1 cellular context compared by ENCODE assay signal in genomic region chr16:24685539-24686432, GRCh38.
TF ChIP-seq lines count a peak whose summit lies in the region.

No MANE protein-coding gene starts in this region.

TF ChIP-seq in HepG2, 621 proteins besides CTCF, POLR2A, EP300 and RAD21 (continued from another document):
- TF ChIP-seq ZNF691 (CRISPR knock-in tag; IDR thresholded peaks at IDR 0.05; ENCODE audit: borderline replicate concordance, low read depth) (no peak; the same call in 1 of the 2 replicates), NR2C2 (CRISPR knock-in tag; IDR thresholded peaks at IDR 0.05; ENCODE audit: borderline replicate concordance) (no peak), ZNF557 (CRISPR knock-in tag; IDR thresholded peaks at IDR 0.05) (0 out of 2 replicates have a peak, but pooled peaks have one; percentile 26), ZNF615 (CRISPR knock-in tag; IDR thresholded peaks at IDR 0.05; ENCODE audit: borderline replicate concordance) (no peak), ZNF773 (CRISPR knock-in tag; IDR thresholded peaks at IDR 0.05; ENCODE audit: borderline replicate concordance) (no peak), ZNF451 (CRISPR knock-in tag; IDR thresholded peaks at IDR 0.05) (no peak), ARID5B (CRISPR knock-in tag; IDR thresholded peaks at IDR 0.05) (0 out of 2 replicates have a peak, but pooled peaks have one; percentile 42), ZNF276 (CRISPR knock-in tag; IDR thresholded peaks at IDR 0.05; ENCODE audit: low read depth) (no peak), NFATC3 (CRISPR knock-in tag; IDR thresholded peaks at IDR 0.05) (no peak), SRF (IDR thresholded peaks at IDR 0.05; ENCODE audit: low read depth, low read length) (no peak), ZNF839 (CRISPR knock-in tag; IDR thresholded peaks at IDR 0.05; ENCODE audit: borderline replicate concordance) (no peak), ZNF737 (CRISPR knock-in tag; IDR thresholded peaks at IDR 0.05; ENCODE audit: borderline replicate concordance) (no peak), ZNF274 (CRISPR knock-in tag; IDR thresholded peaks at IDR 0.05) (no peak), SMAD3 (CRISPR knock-in tag; IDR thresholded peaks at IDR 0.05) (no peak), AHDC1 (CRISPR knock-in tag; IDR thresholded peaks at IDR 0.05; ENCODE audit: borderline replicate concordance) (peak; percentile 45; the same call in 1 of the 2 replicates), ZNF570 (CRISPR knock-in tag; IDR thresholded peaks at IDR 0.05; ENCODE audit: borderline replicate concordance) (no peak), ZNF101 (CRISPR knock-in tag; IDR thresholded peaks at IDR 0.05; ENCODE audit: borderline replicate concordance, low read depth) (no peak), XBP1 (CRISPR knock-in tag; IDR thresholded peaks at IDR 0.05) (no peak), SRSF9 (IDR thresholded peaks at IDR 0.05; ENCODE audit: borderline replicate concordance, insufficient read depth, low read depth, low read length, poor library complexity, severe bottlenecking) (no peak), ZNF24 (IDR thresholded peaks at IDR 0.05) (no peak), SNAI1 (CRISPR knock-in tag; IDR thresholded peaks at IDR 0.05; ENCODE audit: borderline replicate concordance) (no peak)
- TF ChIP-seq, protein P1, sequence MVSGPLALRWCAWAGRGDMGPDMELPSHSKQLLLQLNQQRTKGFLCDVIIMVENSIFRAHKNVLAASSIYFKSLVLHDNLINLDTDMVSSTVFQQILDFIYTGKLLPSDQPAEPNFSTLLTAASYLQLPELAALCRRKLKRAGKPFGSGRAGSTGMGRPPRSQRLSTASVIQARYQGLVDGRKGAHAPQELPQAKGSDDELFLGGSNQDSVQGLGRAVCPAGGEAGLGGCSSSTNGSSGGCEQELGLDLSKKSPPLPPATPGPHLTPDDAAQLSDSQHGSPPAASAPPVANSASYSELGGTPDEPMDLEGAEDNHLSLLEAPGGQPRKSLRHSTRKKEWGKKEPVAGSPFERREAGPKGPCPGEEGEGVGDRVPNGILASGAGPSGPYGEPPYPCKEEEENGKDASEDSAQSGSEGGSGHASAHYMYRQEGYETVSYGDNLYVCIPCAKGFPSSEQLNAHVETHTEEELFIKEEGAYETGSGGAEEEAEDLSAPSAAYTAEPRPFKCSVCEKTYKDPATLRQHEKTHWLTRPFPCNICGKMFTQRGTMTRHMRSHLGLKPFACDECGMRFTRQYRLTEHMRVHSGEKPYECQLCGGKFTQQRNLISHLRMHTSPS (CRISPR knock-in tag; IDR thresholded peaks at IDR 0.05; ENCODE audit: low read depth) = no peak
- TF ChIP-seq, protein P2, sequence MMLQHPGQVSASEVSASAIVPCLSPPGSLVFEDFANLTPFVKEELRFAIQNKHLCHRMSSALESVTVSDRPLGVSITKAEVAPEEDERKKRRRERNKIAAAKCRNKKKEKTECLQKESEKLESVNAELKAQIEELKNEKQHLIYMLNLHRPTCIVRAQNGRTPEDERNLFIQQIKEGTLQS (CRISPR knock-in tag; IDR thresholded peaks at IDR 0.05) = no peak
